ENCODE assay signal across 15 cellular contexts in genomic region chr5:131256507-131256823, GRCh38. TPM values are rescaled to one million over a fixed set of nuclear protein-coding genes. Genes with fewer than 3 reads are reported as not detected.
DNase-seq lines count a peak whose midpoint lies in the region; ATAC-seq and TF ChIP-seq lines count a peak whose summit lies in the region.
"Had no signal": no experiment of that assay in that cellular context is flagged by ENCODE, and none has a peak within 500 bp of the region (broad histone marks: within the 10 kb centered on the region; RNA-seq: fewer than 3 reads in every experiment).

No MANE protein-coding gene starts in this region.

- peaks cover 65% of the 10 kb centered on the region for H3K4me1 Mint-ChIP-seq in activated CD8-positive, alpha-beta memory T cell treated with anti-CD3 and anti-CD28 coated beads, Interleukin-2, amount 10 ng/mL, durations not matched to agents 7 days and 5 days
- peaks cover 48 to 76% of the 10 kb centered on the region in 2 donors for H3K4me1 Mint-ChIP-seq in effector memory CD8-positive, alpha-beta T cell (ENCODE audit: low read depth in 2 of 2)
- peaks cover 76% of the 10 kb centered on the region for H3K4me1 Mint-ChIP-seq in stimulated activated naive CD8-positive, alpha-beta T cell treated with anti-CD3 and anti-CD28 coated beads, Interleukin-15, amount 100 ng/mL, for 72 hours
- H3K4me1 Mint-ChIP-seq: nephron had no signal

- no peak for ATAC-seq in activated CD8-positive, alpha-beta memory T cell treated with anti-CD3 and anti-CD28 coated beads, Interleukin-2, amount 10 ng/mL, durations not matched to agents 7 days and 5 days
- ATAC-seq in effector memory CD8-positive, alpha-beta T cell (replicated peaks), result no peak
- no peak for ATAC-seq in stimulated activated naive CD8-positive, alpha-beta T cell treated with anti-CD3 and anti-CD28 coated beads, Interleukin-15, amount 100 ng/mL, for 72 hours
- no peak for ATAC-seq in HG03039 (IDR thresholded peaks at IDR 0.05; ENCODE audit: unreplicated experiment)
- no peak for ATAC-seq in HG03521 (IDR thresholded peaks at IDR 0.05; ENCODE audit: unreplicated experiment)

- H3K4me1 ChIP-seq in Peyer's patch, result peaks cover 0 to 18% (median 2%) of the 10 kb centered on the region in 4 donors
- H3K4me1 ChIP-seq: sigmoid colon had no signal

- H3K27me3 Mint-ChIP-seq in activated CD8-positive, alpha-beta memory T cell treated with anti-CD3 and anti-CD28 coated beads, Interleukin-2, amount 10 ng/mL, durations not matched to agents 7 days and 5 days, result no peaks in the 10 kb centered on the region
- no peaks in the 10 kb centered on the region for H3K27me3 Mint-ChIP-seq in effector memory CD8-positive, alpha-beta T cell
- H3K27me3 Mint-ChIP-seq in stimulated activated naive CD8-positive, alpha-beta T cell treated with anti-CD3 and anti-CD28 coated beads, Interleukin-15, amount 100 ng/mL, for 72 hours, result no peaks in the 10 kb centered on the region

- H3K9me3 Mint-ChIP-seq in activated CD8-positive, alpha-beta memory T cell treated with anti-CD3 and anti-CD28 coated beads, Interleukin-2, amount 10 ng/mL, durations not matched to agents 7 days and 5 days (ENCODE audit: low read depth), result no peaks in the 10 kb centered on the region
- H3K9me3 Mint-ChIP-seq in effector memory CD8-positive, alpha-beta T cell, result no peaks in the 10 kb centered on the region
- no peaks in the 10 kb centered on the region for H3K9me3 Mint-ChIP-seq in stimulated activated naive CD8-positive, alpha-beta T cell treated with anti-CD3 and anti-CD28 coated beads, Interleukin-15, amount 100 ng/mL, for 72 hours
- H3K9me3 Mint-ChIP-seq: nephron had no signal

- H3K36me3 ChIP-seq in Peyer's patch, result no peaks in the 10 kb centered on the region
- H3K36me3 ChIP-seq: heart right ventricle, sigmoid colon had no signal

- peak overlapping the region; percentile 70 to 87 (median 78) for H3K27ac ChIP-seq in Peyer's patch

- TF ChIP-seq POLR2A in Peyer's patch (IDR thresholded peaks at IDR 0.05), result no peak

- DNase-seq in activated CD8-positive, alpha-beta memory T cell treated with anti-CD3 and anti-CD28 coated beads, Interleukin-2, amount 10 ng/mL, durations not matched to agents 7 days and 5 days, result no peak
- no peak for DNase-seq in activated CD8-positive, alpha-beta memory T cell treated with anti-CD3 and anti-CD28 coated beads, Interleukin-2, amount 50 U/mL, for 48 hours
- DNase-seq in Peyer's patch (no peak), cerebellum (ENCODE audit: low spot score) (no peak)
- DNase-seq in effector memory CD8-positive, alpha-beta T cell, result no peak
- no peak for DNase-seq in stimulated activated naive CD8-positive, alpha-beta T cell treated with anti-CD3 and anti-CD28 coated beads, Interleukin-15, amount 100 ng/mL, for 72 hours
- DNase-seq: heart right ventricle, left cardiac atrium, NCI-H1105 treated with DMSO at 0.1 percent for 48 hours, NCI-H446, sigmoid colon, substantia nigra had no signal

- H3K36me3 Mint-ChIP-seq in activated CD8-positive, alpha-beta memory T cell treated with anti-CD3 and anti-CD28 coated beads, Interleukin-2, amount 10 ng/mL, durations not matched to agents 7 days and 5 days, result peaks cover 31% of the 10 kb centered on the region
- H3K36me3 Mint-ChIP-seq in effector memory CD8-positive, alpha-beta T cell (ENCODE audit: insufficient read depth), result peaks cover 53% of the 10 kb centered on the region

- H3K27ac Mint-ChIP-seq in activated CD8-positive, alpha-beta memory T cell treated with anti-CD3 and anti-CD28 coated beads, Interleukin-2, amount 10 ng/mL, durations not matched to agents 7 days and 5 days, result peak overlapping the region; percentile 91
- H3K27ac Mint-ChIP-seq in effector memory CD8-positive, alpha-beta T cell, result peak overlapping the region; percentile 81 to 92
- peak overlapping the region; percentile 93 to 96 for H3K27ac Mint-ChIP-seq in stimulated activated naive CD8-positive, alpha-beta T cell treated with anti-CD3 and anti-CD28 coated beads, Interleukin-15, amount 100 ng/mL, for 72 hours
- H3K27ac Mint-ChIP-seq: nephron had no signal

- CTCF ChIA-PET in activated CD8-positive, alpha-beta memory T cell treated with anti-CD3 and anti-CD28 coated beads, Interleukin-2, amount 10 ng/mL, durations not matched to agents 7 days and 5 days (lab: Charles Lee), result interaction anchor here (1.1 to 1.8 kb wide), 2 partner anchors 16 to 125 kb away, joined by 4 to 5 read pairs; no protein-coding TSS in a partner anchor

- H3K4me3 ChIP-seq in Peyer's patch, result no peak overlapping the region
- H3K4me3 ChIP-seq: sigmoid colon had no signal

- no peak for TF ChIP-seq CTCF in Peyer's patch (IDR thresholded peaks at IDR 0.05)

- H3K9me3 ChIP-seq in Peyer's patch, result no peaks in the 10 kb centered on the region
- H3K9me3 ChIP-seq: sigmoid colon had no signal

- peak overlapping the region; percentile 73 for H3K4me3 Mint-ChIP-seq in activated CD8-positive, alpha-beta memory T cell treated with anti-CD3 and anti-CD28 coated beads, Interleukin-2, amount 10 ng/mL, durations not matched to agents 7 days and 5 days
- peak overlapping the region; percentile 72 to 93 for H3K4me3 Mint-ChIP-seq in effector memory CD8-positive, alpha-beta T cell
- H3K4me3 Mint-ChIP-seq in stimulated activated naive CD8-positive, alpha-beta T cell treated with anti-CD3 and anti-CD28 coated beads, Interleukin-15, amount 100 ng/mL, for 72 hours, result peak overlapping the region; percentile 59 to 83
- H3K4me3 Mint-ChIP-seq: nephron had no signal

- no peaks in the 10 kb centered on the region for H3K27me3 ChIP-seq in Peyer's patch
- H3K27me3 ChIP-seq: heart right ventricle, sigmoid colon had no signal

RNA-seq across cellular contexts. Expression of gene CDC42SE2, which starts 7.4 kb away (rescaled TPM):
- total RNA-seq in activated CD8-positive, alpha-beta memory T cell treated with anti-CD3 and anti-CD28 coated beads, Interleukin-2, amount 10 ng/mL, durations not matched to agents 7 days and 5 days, result 100 to 1,000 TPM; 118 to 149 TPM
- 100 to 1,000 TPM in 2 of 4 donors, 10 to 100 TPM in 2; 49.9 to 125 (median 91.4) TPM for total RNA-seq in Peyer's patch
- total RNA-seq in cerebellum, result 50.0 TPM
